ENCODE assay signal across 30 cellular contexts in genomic region chr1:118947003-118947765, GRCh38. TPM values are rescaled to one million over a fixed set of nuclear protein-coding genes. Genes with fewer than 3 reads are reported as not detected.
DNase-seq lines count a peak whose midpoint lies in the region; ATAC-seq and TF ChIP-seq lines count a peak whose summit lies in the region.
"Had no signal": no experiment of that assay in that cellular context is flagged by ENCODE, and none has a peak within 500 bp of the region (broad histone marks: within the 10 kb centered on the region; RNA-seq: fewer than 3 reads in every experiment).

No MANE protein-coding gene starts in this region.

- no peak overlapping the region for H3K27ac Mint-ChIP-seq in MCF 10A (ENCODE audit: low read depth, unreplicated experiment)
- H3K27ac Mint-ChIP-seq: activated naive CD8-positive, alpha-beta T cell treated with anti-CD3 and anti-CD28 coated beads for 36 hours; activated T-cell treated with anti-CD3 and anti-CD28 coated beads, Interleukin-2, amount 50 U/mL, for 24 hours; CD4-positive, alpha-beta T cell; nephron progenitor cell had no signal

- H3K4me1 Mint-ChIP-seq in MCF 10A (ENCODE audit: insufficient read depth, unreplicated experiment): peaks cover 17% of the 10 kb centered on the region
- H3K4me1 Mint-ChIP-seq: activated naive CD8-positive, alpha-beta T cell treated with anti-CD3 and anti-CD28 coated beads for 36 hours had no signal

- peaks cover 6% of the 10 kb centered on the region for H3K36me3 Mint-ChIP-seq in MCF 10A (ENCODE audit: insufficient read depth, unreplicated experiment)
- H3K36me3 Mint-ChIP-seq: activated naive CD8-positive, alpha-beta T cell treated with anti-CD3 and anti-CD28 coated beads for 36 hours had no signal

- CTCF ChIA-PET in mammary epithelial cell (lab: Charles Lee; ENCODE audit: low non-redundant PET) (no interaction called here), MCF 10A (lab: Yijun Ruan, JAX) (interaction anchor here (0.6 kb wide), 1 partner anchor 12 kb away, joined by 3 read pairs; no protein-coding TSS in a partner anchor)

- H3K27ac ChIP-seq in mammary epithelial cell (ENCODE audit: insufficient read depth, low read depth, low read length) (no peak overlapping the region), brain microvascular endothelial cell (peak overlapping the region; percentile 48), left lung (no peak overlapping the region)
- H3K27ac ChIP-seq: 22Rv1, ascending aorta had no signal

- BruUV-seq in mammary epithelial cell (replicated peaks; lab: Mats Ljungman, UMichigan) (no TSS peak), MCF 10A (replicated peaks; lab: Mats Ljungman, UMichigan) (no TSS peak)

- H3K4me3 ChIP-seq in mammary epithelial cell (replicated peaks in 1 of 3; ENCODE audit: insufficient read depth in 1 of 3, low read depth in 2 of 3, low read length in 3 of 3): no peak overlapping the region
- no peak overlapping the region for H3K4me3 ChIP-seq in brain microvascular endothelial cell (ENCODE audit: low read depth, low read length)
- H3K4me3 ChIP-seq in left lung: no peak overlapping the region
- H3K4me3 ChIP-seq: ascending aorta had no signal

- intact Hi-C loops in mammary epithelial cell (cut with micrococcal nuclease): no loop called here
- intact Hi-C loops in MCF 10A (cut with micrococcal nuclease): loop anchor here (10.0 kb wide), 1 partner anchor 792 kb away; no protein-coding TSS in a partner anchor
- intact Hi-C loops in left lung (cut with DNase I): no loop called here

- no peak overlapping the region for H2AFZ ChIP-seq in mammary epithelial cell (ENCODE audit: low read depth, low read length)

- no peaks in the 10 kb centered on the region for H4K20me1 ChIP-seq in mammary epithelial cell (ENCODE audit: insufficient read depth, low read length)

- H3K9me3 Mint-ChIP-seq in MCF 10A (ENCODE audit: unreplicated experiment): no peaks in the 10 kb centered on the region
- H3K9me3 Mint-ChIP-seq: activated T-cell treated with anti-CD3 and anti-CD28 coated beads, Interleukin-2, amount 50 U/mL, for 24 hours; nephron progenitor cell had no signal

- no peak overlapping the region for H3K4me2 ChIP-seq in mammary epithelial cell (ENCODE audit: insufficient read depth, low read depth, low read length)

- in situ Hi-C loops in mammary epithelial cell (cut with MboI; ENCODE audit: low sequenced_read_pairs in 2 of 2) (no loop called here), brain microvascular endothelial cell (cut with HindIII; ENCODE audit: low pct_ligation_motif_present, low sequenced_read_pairs) (no loop called here)

- H3K79me2 ChIP-seq in mammary epithelial cell (ENCODE audit: insufficient read depth, low read length): no peaks in the 10 kb centered on the region

- POLR2A ChIA-PET in MCF 10A (lab: Yijun Ruan, JAX): no interaction called here

- dilution Hi-C loops in mammary epithelial cell (cut with HindIII; ENCODE audit: low sequenced_read_pairs): no loop called here

- H3K9ac ChIP-seq in mammary epithelial cell (ENCODE audit: insufficient read depth, low read length): no peak overlapping the region

- 94% methylated on average over 3 of the region's 3 CpGs for WGBS in mammary epithelial cell (ENCODE audit: low coverage, missing lambda C conversion rate)

- no peaks in the 10 kb centered on the region for H3K27me3 Mint-ChIP-seq in MCF 10A (ENCODE audit: insufficient read depth, unreplicated experiment)
- H3K27me3 Mint-ChIP-seq: activated naive CD8-positive, alpha-beta T cell treated with anti-CD3 and anti-CD28 coated beads for 36 hours had no signal

- H3K4me1 ChIP-seq in mammary epithelial cell (ENCODE audit: insufficient read depth, low read length): peaks cover 13% of the 10 kb centered on the region
- H3K4me1 ChIP-seq in left lung: peaks cover 0 to 2% of the 10 kb centered on the region in 2 donors
- H3K4me1 ChIP-seq: ascending aorta had no signal

- no peak overlapping the region for H3K4me3 Mint-ChIP-seq in MCF 10A (ENCODE audit: unreplicated experiment)
- H3K4me3 Mint-ChIP-seq: activated naive CD8-positive, alpha-beta T cell treated with anti-CD3 and anti-CD28 coated beads for 36 hours; activated T-cell treated with anti-CD3 and anti-CD28 coated beads, Interleukin-2, amount 50 U/mL, for 24 hours; CD4-positive, alpha-beta T cell; nephron progenitor cell had no signal

- H3K27me3 ChIP-seq in mammary epithelial cell (ENCODE audit: insufficient read depth, low read length) (no peaks in the 10 kb centered on the region), brain microvascular endothelial cell (replicated peaks) (no peaks in the 10 kb centered on the region), left lung (no peaks in the 10 kb centered on the region)
- H3K27me3 ChIP-seq: ascending aorta had no signal

- TF ChIP-seq CTCF in mammary epithelial cell (conservative IDR thresholded peaks at IDR 0.05 in 1 of 2, IDR thresholded peaks at IDR 0.05 in 1 of 2; ENCODE audit: extremely low read depth in 1 of 2, insufficient read depth in 1 of 2, low read depth in 1 of 2, low read length in 2 of 2) (no peak), MCF 10A (IDR thresholded peaks at IDR 0.05; ENCODE audit: unreplicated experiment) (no peak), brain microvascular endothelial cell (IDR thresholded peaks at IDR 0.05; ENCODE audit: low read depth, low read length, missing control alignments) (no peak), GM20000 (IDR thresholded peaks at IDR 0.05; ENCODE audit: extremely low read depth, missing control alignments) (no peak), left lung (IDR thresholded peaks at IDR 0.05) (no peak)

- ATAC-seq in left lung: no peak

- H3K9me3 ChIP-seq in mammary epithelial cell (replicated peaks; ENCODE audit: insufficient read depth, low read length): no peaks in the 10 kb centered on the region
- H3K9me3 ChIP-seq in left lung: no peaks in the 10 kb centered on the region
- H3K9me3 ChIP-seq: ascending aorta had no signal

- DNase-seq in mammary epithelial cell (peak; percentile 10), MCF 10A (ENCODE audit: unreplicated experiment) (no peak), brain microvascular endothelial cell (peak; percentile 18), kidney tubule cell (ENCODE audit: low spot score) (peak; percentile 17), SIG-M5 (lab: John Stamatoyannopoulos, UW) (no peak), GM20000 (ENCODE audit: low spot score) (no peak), left lung (no peak)
- DNase-seq in activated CD4-positive, alpha-beta T cell treated with anti-CD3 and anti-CD28 coated beads for 4 hours: no peak
- DNase-seq: activated CD4-positive, CD25-positive, alpha-beta regulatory T cell; activated effector memory CD4-positive, alpha-beta T cell treated with anti-CD3 and anti-CD28 coated beads, Interleukin-2, amount 50 U/mL, for 16 hours; activated naive CD8-positive, alpha-beta T cell treated with anti-CD3 and anti-CD28 coated beads for 36 hours; activated T-cell treated with anti-CD3 and anti-CD28 coated beads, Interleukin-2, amount 50 U/mL, for 24 hours; AML-193; CD4-positive, alpha-beta T cell; central memory CD4-positive, alpha-beta T cell; erythroblast; hypothalamus; left cardiac atrium; NCI-H1105; NCI-H187 treated with DMSO at 0.1 percent for 48 hours; NCI-H2171; nephron progenitor cell; RPMI8226; small intestine; stimulated activated naive CD4-positive, alpha-beta T cell had no signal

- H3K36me3 ChIP-seq in mammary epithelial cell (ENCODE audit: insufficient read depth, low read length) (no peaks in the 10 kb centered on the region), brain microvascular endothelial cell (replicated peaks) (no peaks in the 10 kb centered on the region), left lung (no peaks in the 10 kb centered on the region)
- H3K36me3 ChIP-seq: ascending aorta had no signal

RNA-seq across cellular contexts. Expression of gene TBX15, which starts 41.0 kb away (rescaled TPM):
- total RNA-seq in mammary epithelial cell: under 1 TPM in 1 of 2 donors, not detected in 1; 0.17 TPM
- polyA plus RNA-seq in mammary epithelial cell: 0.01 TPM
- polyA minus RNA-seq in mammary epithelial cell: 2.3 TPM
- total RNA-seq in MCF 10A (2022): 0.09 and 0.15 TPM in 2 replicates
- 1 to 10 TPM in 1 of 2 donors, under 1 TPM in 1; 0.50 to 1.0 TPM for total RNA-seq in left lung
- total RNA-seq: activated naive CD8-positive, alpha-beta T cell treated with anti-CD3 and anti-CD28 coated beads for 36 hours; CD4-positive, alpha-beta T cell; NCI-H460; T-helper 1 cell treated with Interleukin-12 subunit alpha and Interleukin-12 subunit beta and Interleukin-4 antibody, amounts not matched to agents 30 ng/mL and 1 ng/mL, for 36 hours; ureter had no signal

Comparison
In these comparisons a context has a peak if more than half of its experiments do, and no peak if none do; other contexts are left out.
1. DNase-seq: peak in mammary epithelial cell (single experiment), brain microvascular endothelial cell (single experiment) and kidney tubule cell (single experiment); none in MCF 10A (single experiment), SIG-M5 (single experiment), activated CD4-positive, alpha-beta T cell treated with anti-CD3 and anti-CD28 coated beads for 4 hours (0 of 2), GM20000 (single experiment) and left lung (0 of 2).